9 cellular contexts compared by ENCODE assay signal in genomic region chr13:44373601-44374347, GRCh38. TPM values are rescaled to one million over a fixed set of nuclear protein-coding genes. Genes with fewer than 3 reads are reported as not detected.
DNase-seq lines count a peak whose midpoint lies in the region; ATAC-seq and TF ChIP-seq lines count a peak whose summit lies in the region.
"Had no signal": no experiment of that assay in that cellular context is flagged by ENCODE, and none has a peak within 500 bp of the region (broad histone marks: within the 10 kb centered on the region; RNA-seq: fewer than 3 reads in every experiment).

Gene SERP2 (plus strand): TSS chr13:44373824. CDS start chr13:44374026, 202 bp downstream.

- H4K20me1 ChIP-seq in GM23248 (ENCODE audit: insufficient read depth): no peaks in the 10 kb centered on the region
- no peaks in the 10 kb centered on the region for H4K20me1 ChIP-seq in neural progenitor cell (ENCODE audit: low read depth)

- no peaks in the 10 kb centered on the region for H3K36me3 Mint-ChIP-seq in WTC11
- H3K36me3 Mint-ChIP-seq in neural progenitor cell: no peaks in the 10 kb centered on the region
- no peaks in the 10 kb centered on the region for H3K36me3 Mint-ChIP-seq in stimulated activated memory B cell treated with anti-CD40 and anti-IgM and Interleukin-4, amounts not matched to agents 10 μg/mL and 1 μg/mL and 100 μg/mL, for 72 hours

- H3K4me1 Mint-ChIP-seq in WTC11: peaks cover 16% of the 10 kb centered on the region
- peaks cover 28% of the 10 kb centered on the region for H3K4me1 Mint-ChIP-seq in neural progenitor cell
- no peaks in the 10 kb centered on the region for H3K4me1 Mint-ChIP-seq in stimulated activated memory B cell treated with anti-CD40 and anti-IgM and Interleukin-4, amounts not matched to agents 10 μg/mL and 1 μg/mL and 100 μg/mL, for 72 hours

- H3K4me3 ChIP-seq in GM23248 (peak within 1 kb of the TSS; percentile 76), neural progenitor cell (peak within 1 kb of the TSS; percentile 67)

- 8 to 9% methylated on average over 44 to 49 of the region's 83 CpGs for WGBS in GM23248 (ENCODE audit: low coverage in 1 of 2, low lambda C conversion rate in 2 of 2, missing lambda C conversion rate in 2 of 2), 2 experiments

- peak within 1 kb of the TSS; percentile 92 for H2AFZ ChIP-seq in GM23248
- peak within 1 kb of the TSS; percentile 94 for H2AFZ ChIP-seq in neural progenitor cell (replicated peaks)

- H3K79me2 ChIP-seq in GM23248 (ENCODE audit: insufficient read depth): no peaks in the 10 kb centered on the region
- H3K79me2 ChIP-seq in neural progenitor cell (ENCODE audit: low read depth): peaks cover 5% of the 10 kb centered on the region

- H3F3A ChIP-seq in GM23248 (ENCODE audit: insufficient read depth) (no peaks in the 10 kb centered on the region; the same call in 1 of the 2 replicates), neural progenitor cell (ENCODE audit: low read depth) (peaks cover 15% of the 10 kb centered on the region)

- POLR2A ChIA-PET in WTC11 (lab: Charles Lee) (interaction anchor here (1.6 to 2.4 kb wide), 2 partner anchors 61 to 63 kb away, joined by 6 to 12 read pairs; no protein-coding TSS in a partner anchor), GM10248 (lab: Yijun Ruan, JAX) (no interaction called here)

- H3K9me3 ChIP-seq in GM23248 (ENCODE audit: low read depth): no peaks in the 10 kb centered on the region
- no peaks in the 10 kb centered on the region for H3K9me3 ChIP-seq in neural progenitor cell (ENCODE audit: low read depth)

- H3K27ac ChIP-seq in GM23248: no peak within 1 kb of the TSS
- no peak within 1 kb of the TSS for H3K27ac ChIP-seq in foreskin keratinocyte
- H3K27ac ChIP-seq in neural progenitor cell: no peak within 1 kb of the TSS

- H3K4me3 Mint-ChIP-seq in WTC11 (peak within 1 kb of the TSS; percentile 59), neural progenitor cell (peak within 1 kb of the TSS; percentile 80)
- H3K4me3 Mint-ChIP-seq in stimulated activated memory B cell treated with anti-CD40 and anti-IgM and Interleukin-4, amounts not matched to agents 10 μg/mL and 1 μg/mL and 100 μg/mL, for 72 hours: no peak within 1 kb of the TSS

- CTCF ChIA-PET in WTC11 (lab: Charles Lee) (interaction anchor here (0.6 to 2.1 kb wide), 4 partner anchors 13 to 63 kb away, joined by 3 to 5 read pairs (median 4); no protein-coding TSS in a partner anchor), GM10248 (lab: Yijun Ruan, JAX) (no interaction called here)

- H3K27me3 ChIP-seq in GM23248 (replicated peaks; ENCODE audit: insufficient read depth) (no peaks in the 10 kb centered on the region), foreskin keratinocyte (no peaks in the 10 kb centered on the region), neural progenitor cell (no peaks in the 10 kb centered on the region)

- ATAC-seq in WTC11 (peak; percentile 94), foreskin keratinocyte (peak; percentile 50), HG02852 (IDR thresholded peaks at IDR 0.05; ENCODE audit: unreplicated experiment) (no peak), GM18861 (IDR thresholded peaks at IDR 0.05; ENCODE audit: unreplicated experiment) (no peak)
- ATAC-seq in stimulated activated memory B cell treated with anti-CD40 and anti-IgM and Interleukin-4, amounts not matched to agents 10 μg/mL and 1 μg/mL and 100 μg/mL, for 72 hours: no peak

- H3K27me3 Mint-ChIP-seq in WTC11 (ENCODE audit: low read depth): peaks cover 26% of the 10 kb centered on the region
- H3K27me3 Mint-ChIP-seq in neural progenitor cell (ENCODE audit: insufficient read depth, low read depth): peaks cover 25% of the 10 kb centered on the region
- H3K27me3 Mint-ChIP-seq in stimulated activated memory B cell treated with anti-CD40 and anti-IgM and Interleukin-4, amounts not matched to agents 10 μg/mL and 1 μg/mL and 100 μg/mL, for 72 hours: peaks cover 45% of the 10 kb centered on the region

- no peaks in the 10 kb centered on the region for H3K9me3 Mint-ChIP-seq in WTC11
- no peaks in the 10 kb centered on the region for H3K9me3 Mint-ChIP-seq in neural progenitor cell
- no peaks in the 10 kb centered on the region for H3K9me3 Mint-ChIP-seq in stimulated activated memory B cell treated with anti-CD40 and anti-IgM and Interleukin-4, amounts not matched to agents 10 μg/mL and 1 μg/mL and 100 μg/mL, for 72 hours

- H3K4me1 ChIP-seq in GM23248 (ENCODE audit: insufficient read depth): no peaks in the 10 kb centered on the region
- H3K4me1 ChIP-seq in foreskin keratinocyte: no peaks in the 10 kb centered on the region
- H3K4me1 ChIP-seq in neural progenitor cell: peaks cover 14% of the 10 kb centered on the region

- no peak for TF ChIP-seq CTCF in WTC11 (IDR thresholded peaks at IDR 0.05)
- TF ChIP-seq CTCF in foreskin keratinocyte (conservative IDR thresholded peaks at IDR 0.05): no peak
- TF ChIP-seq CTCF in neural progenitor cell (IDR thresholded peaks at IDR 0.05): no peak
- TF ChIP-seq CTCF in GM10248 (IDR thresholded peaks at IDR 0.05; ENCODE audit: control extremely low read depth, extremely low read depth, low read depth, missing control alignments): no peak

- no peaks in the 10 kb centered on the region for H3K9me2 ChIP-seq in GM23248 (ENCODE audit: insufficient read depth)

- no peak within 1 kb of the TSS for H3K27ac Mint-ChIP-seq in WTC11
- peak within 1 kb of the TSS; percentile 47 for H3K27ac Mint-ChIP-seq in neural progenitor cell
- no peak within 1 kb of the TSS for H3K27ac Mint-ChIP-seq in stimulated activated memory B cell treated with anti-CD40 and anti-IgM and Interleukin-4, amounts not matched to agents 10 μg/mL and 1 μg/mL and 100 μg/mL, for 72 hours

- H3K36me3 ChIP-seq in GM23248 (ENCODE audit: low read depth): no peaks in the 10 kb centered on the region
- no peaks in the 10 kb centered on the region for H3K36me3 ChIP-seq in neural progenitor cell

- peak within 1 kb of the TSS; percentile 62 for H3K9ac ChIP-seq in GM23248
- H3K9ac ChIP-seq in neural progenitor cell: peak within 1 kb of the TSS; percentile 15

- DNase-seq in GM23248 (peak; percentile 43), WTC11 (ENCODE audit: low spot score) (peak; percentile 77), foreskin keratinocyte (no peak), neural progenitor cell (ENCODE audit: low spot score) (peak; percentile 84), GM10248 (ENCODE audit: extremely low spot score) (no peak)

- in situ Hi-C loops in GM23248 (cut with MboI): no loop called here

- H3K4me2 ChIP-seq in GM23248 (ENCODE audit: unreplicated experiment): peak within 1 kb of the TSS; percentile 95
- H3K4me2 ChIP-seq in neural progenitor cell: peak within 1 kb of the TSS; percentile 93

TF ChIP-seq in WTC11, 78 proteins besides CTCF, POLR2A, EP300 and RAD21 (continues in another document):
- TF ChIP-seq MLX (CRISPR knock-in tag; IDR thresholded peaks at IDR 0.05) (no peak), ETV6 (CRISPR knock-in tag; IDR thresholded peaks at IDR 0.05) (peak; percentile 96), FOXP4 (CRISPR knock-in tag; IDR thresholded peaks at IDR 0.05) (0 out of 2 replicates have a peak, but pooled peaks have one; percentile 52), PRDM15 (CRISPR knock-in tag; IDR thresholded peaks at IDR 0.05) (peak; percentile 11; the same call in 1 of the 2 replicates), FOXP1 (CRISPR knock-in tag; IDR thresholded peaks at IDR 0.05; ENCODE audit: borderline replicate concordance) (0 out of 2 replicates have a peak, but pooled peaks have one; percentile 64)

RNA-seq across cellular contexts. Expression of gene SERP2, which starts in this region (rescaled TPM):
- 2.8 and 5.6 TPM in 2 replicates for total RNA-seq in GM23248 (2014; rRNA removed; shearing (Covaris generic))
- polyA plus RNA-seq in GM23248 (2016; fragmentation: Nextera tagmentation; extraction: Ambion mirVana) (3.2 and 4.2 TPM in 2 replicates), foreskin keratinocyte (6.7 and 7.7 TPM in 2 replicates)
- total RNA-seq in WTC11 (2021) (0.92 to 1.7 TPM (median 1.2 TPM) in 3 replicates), foreskin keratinocyte (4.9 and 6.0 TPM in 2 replicates), neural progenitor cell (ENCODE audit: low replicate concordance) (2.5 and 8.1 TPM in 2 replicates)
- total RNA-seq: HT1080 had no signal

Comparison
In these comparisons a context has a peak if more than half of its experiments do, and no peak if none do; other contexts are left out.
1. DNase-seq: peak in GM23248 (single experiment), WTC11 (single experiment) and neural progenitor cell (single experiment); none in foreskin keratinocyte (0 of 2) and GM10248 (single experiment).
2. ATAC-seq: peak in WTC11 (single experiment) and foreskin keratinocyte (single experiment); none in HG02852 (single experiment), stimulated activated memory B cell treated with anti-CD40 and anti-IgM and Interleukin-4, amounts not matched to agents 10 μg/mL and 1 μg/mL and 100 μg/mL, for 72 hours (single experiment) and GM18861 (single experiment).